19 cellular contexts compared by ENCODE assay signal in the genomic region with DNA sequence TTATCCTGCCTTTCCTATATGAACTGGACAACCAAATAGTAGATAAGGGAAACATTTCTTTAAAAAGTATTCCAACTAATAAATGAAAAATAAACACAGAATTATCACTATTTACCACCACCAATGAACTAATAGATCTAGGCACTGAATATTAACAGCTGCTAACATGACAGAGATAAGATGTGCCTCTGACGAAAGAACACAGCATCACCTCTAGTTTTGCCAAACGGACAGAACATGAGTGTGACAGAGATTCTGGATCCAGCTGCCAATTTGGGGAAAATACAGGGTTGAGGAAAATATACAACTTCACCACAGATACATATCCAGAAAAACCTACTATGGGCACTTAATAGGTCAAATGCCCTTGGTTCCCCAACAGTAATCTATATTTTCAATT.
"Had no signal": no experiment of that assay in that cellular context is flagged by ENCODE, and none has a peak within 500 bp of the region (broad histone marks: within the 10 kb centered on the region; RNA-seq: fewer than 3 reads in every experiment).

No MANE protein-coding gene starts in this region.

- H3K4me3 ChIP-seq: SJCRH30 had no signal

- DNase-seq: IMR-90, Karpas-422, KG1, MM.1S, NCI-H1092 treated with DMSO at 0.1 percent for 48 hours, NCI-H1436, NCI-H187, NCI-H2029, NCI-H2081 treated with DMSO at 0.1 percent for 48 hours, NCI-H2171, NCI-H226, NCI-H446, NCI-H510A, NCI-H524 treated with DMSO at 0.1 percent for 48 hours, NCI-H69, NCI-H774, RPMI8226, SHP77 treated with DMSO at 0.1 percent for 48 hours, SJCRH30 had no signal

- H3K9me3 ChIP-seq: SJCRH30 had no signal

- H3K27me3 ChIP-seq: SJCRH30 had no signal

- H3K27ac ChIP-seq: SJCRH30 had no signal
